Comparison of ENCODE assay signal across 8 cellular contexts in the genomic region with DNA sequence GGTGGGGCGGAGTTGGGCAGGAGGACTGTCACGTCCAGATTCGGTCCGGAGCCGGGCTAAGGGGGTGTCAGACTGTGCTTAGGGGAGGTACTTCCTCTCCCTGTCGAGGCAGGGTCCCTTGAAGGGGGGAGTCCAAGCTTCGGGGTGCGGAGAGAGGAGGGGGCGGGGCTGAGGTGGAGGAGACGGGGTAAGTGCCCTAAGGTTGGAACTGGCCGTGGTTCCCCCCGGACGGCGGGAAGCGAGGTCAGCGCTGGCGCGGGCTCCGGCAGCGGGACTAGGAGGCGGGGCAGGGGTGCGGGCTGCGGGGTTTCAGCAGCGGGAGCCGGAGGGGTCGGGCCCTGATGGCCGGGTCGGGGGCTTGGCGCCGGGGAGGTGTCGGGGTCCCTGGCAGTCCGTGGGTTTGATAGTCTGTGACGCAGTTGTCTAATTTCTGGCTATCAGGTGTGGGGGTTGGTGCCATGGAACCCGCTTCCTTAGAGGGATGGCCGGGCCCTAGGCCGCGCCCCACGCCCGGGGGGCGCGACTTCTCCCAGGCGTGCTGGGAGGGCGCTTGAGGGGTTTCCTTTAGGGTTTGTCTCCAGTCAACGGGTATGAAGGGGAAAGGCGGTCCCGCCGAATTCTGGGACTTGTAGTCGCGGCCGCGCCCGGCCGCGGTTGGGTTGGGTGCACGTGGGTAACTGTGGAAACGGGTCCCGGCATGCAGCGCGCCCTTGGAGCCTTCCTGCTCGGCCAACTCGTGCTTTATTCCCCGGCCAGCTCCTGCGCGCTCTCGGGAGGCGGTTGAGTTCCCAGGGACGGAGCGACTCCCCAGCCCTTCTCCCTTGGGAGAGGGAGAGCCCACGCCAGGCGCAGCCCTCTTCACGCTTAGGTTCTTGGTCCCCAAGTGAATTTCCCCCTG. TPM values are rescaled to one million over a fixed set of nuclear protein-coding genes. Genes with fewer than 3 reads are reported as not detected.
DNase-seq lines count a peak whose midpoint lies in the region; ATAC-seq and TF ChIP-seq lines count a peak whose summit lies in the region.

No MANE protein-coding gene starts in this region.

- WGBS in hepatocyte (ENCODE audit: low lambda C conversion rate, missing lambda C conversion rate): under 1% methylated on average over 32 of the region's 71 CpGs

- peak overlapping the region; percentile 84 for H3K4me2 ChIP-seq in hepatocyte

- H3K4me3 ChIP-seq in astrocyte of the cerebellum (ENCODE audit: low read depth, low read length) (peak overlapping the region; percentile 78), hepatocyte (peak overlapping the region; percentile 76)

- DNase-seq in NCI-H1694 treated with DMSO at 0.1 percent for 48 hours (lab: John Stamatoyannopoulos, UW) (peak; percentile 76), T-helper 22 cell (ENCODE audit: low read depth) (peak; percentile 68), astrocyte of the cerebellum (ENCODE audit: low read depth) (peak; percentile 76), hepatocyte (ENCODE audit: low spot score) (peak; percentile 96), renal cortical epithelial cell (ENCODE audit: low read depth) (peak; percentile 85)
- no peak for DNase-seq in NK-92 treated with Interleukin-12 subunit alpha and Interleukin-12 subunit beta, amount 100 ng/mL, for 24 hours (lab: John Stamatoyannopoulos, UW)

- no peaks in the 10 kb centered on the region for H3K4me1 ChIP-seq in hepatocyte (ENCODE audit: insufficient read depth)

- H3K36me3 ChIP-seq in hepatocyte (replicated peaks; ENCODE audit: insufficient read depth, low read depth): no peaks in the 10 kb centered on the region

- peak overlapping the region; percentile 71 for H3K27ac ChIP-seq in hepatocyte

- no peaks in the 10 kb centered on the region for H3K9me2 ChIP-seq in hepatocyte (replicated peaks; ENCODE audit: insufficient read depth)

- in situ Hi-C loops in astrocyte of the cerebellum (cut with HindIII; ENCODE audit: low sequenced_read_pairs): no loop called here

- H4K20me1 ChIP-seq in hepatocyte (ENCODE audit: insufficient read depth, poor library complexity, severe bottlenecking): peaks cover 22% of the 10 kb centered on the region

- H3K9me3 ChIP-seq in hepatocyte (ENCODE audit: low read depth): no peaks in the 10 kb centered on the region

- peak overlapping the region; percentile 61 for H2AFZ ChIP-seq in hepatocyte

- no peaks in the 10 kb centered on the region for H3K27me3 ChIP-seq in hepatocyte

- ATAC-seq in GM18499 (IDR thresholded peaks at IDR 0.05; ENCODE audit: insufficient read depth, unreplicated experiment) (peak; percentile 30), HG02938 (IDR thresholded peaks at IDR 0.05; ENCODE audit: unreplicated experiment) (peak; percentile 37)

- H3K79me2 ChIP-seq in hepatocyte: peaks cover 50% of the 10 kb centered on the region

- no peak for TF ChIP-seq CTCF in astrocyte of the cerebellum (IDR thresholded peaks at IDR 0.05; ENCODE audit: low read depth, low read length, missing control alignments)
- TF ChIP-seq CTCF in hepatocyte (IDR thresholded peaks at IDR 0.05; ENCODE audit: poor library complexity): no peak

RNA-seq across cellular contexts. Expression of a gene that starts 1.5 kb away (rescaled TPM):
- 33.6 and 39.9 TPM in 2 replicates for total RNA-seq in hepatocyte
- polyA plus RNA-seq in hepatocyte: 17.1 and 17.3 TPM in 2 replicates
- total RNA-seq in renal cortical epithelial cell: 48.3 and 81.4 TPM in 2 replicates
